In genomic region chr2:118843492-118844132, GRCh38 we compare ENCODE assay signal across 18 cellular contexts. TPM values are rescaled to one million over a fixed set of nuclear protein-coding genes. Genes with fewer than 3 reads are reported as not detected.
DNase-seq lines count a peak whose midpoint lies in the region; ATAC-seq, FAIRE-seq and TF ChIP-seq lines count a peak whose summit lies in the region.
"Had no signal": no experiment of that assay in that cellular context is flagged by ENCODE, and none has a peak within 500 bp of the region (broad histone marks: within the 10 kb centered on the region; RNA-seq: fewer than 3 reads in every experiment).

No MANE protein-coding gene starts in this region.

- no peak overlapping the region for H3K4me3 ChIP-seq in CD4-positive, alpha-beta memory T cell (ENCODE audit: low read length in 2 of 2)
- H3K4me3 ChIP-seq in HUES6 (ENCODE audit: low read depth, low read length) = peak overlapping the region; percentile 52
- H3K4me3 ChIP-seq in fibroblast of mammary gland (ENCODE audit: control insufficient read depth, low read depth, low read length) = peak overlapping the region; percentile 84
- H3K4me3 ChIP-seq in osteoblast (ENCODE audit: insufficient read depth, low read length) = no peak overlapping the region

- no peak for FAIRE-seq in RCC 7860 (lab: Jason Lieb, UNC)

- H3K36me3 ChIP-seq in CD4-positive, alpha-beta memory T cell (ENCODE audit: insufficient read depth, low read length) = no peaks in the 10 kb centered on the region
- H3K36me3 ChIP-seq in HUES6 (ENCODE audit: control insufficient read depth, insufficient read depth, low read length) (no peaks in the 10 kb centered on the region), osteoblast (ENCODE audit: insufficient read depth, low read length) (no peaks in the 10 kb centered on the region)
- H3K36me3 ChIP-seq: BE2C had no signal

- H3K4me1 ChIP-seq in CD4-positive, alpha-beta memory T cell (ENCODE audit: insufficient read depth, low read length) = peaks cover 21% of the 10 kb centered on the region
- H3K4me1 ChIP-seq in HUES6 (ENCODE audit: control insufficient read depth, insufficient read depth, low read length) (peaks cover 43% of the 10 kb centered on the region), osteoblast (ENCODE audit: insufficient read depth, low read length) (no peaks in the 10 kb centered on the region)
- H3K4me1 ChIP-seq: BE2C, parathyroid adenoma had no signal

- no peak for TF ChIP-seq CTCF in fibroblast of mammary gland (conservative IDR thresholded peaks at IDR 0.05; ENCODE audit: control insufficient read depth, insufficient read depth, low read depth, low read length)
- TF ChIP-seq CTCF in osteoblast (IDR thresholded peaks at IDR 0.05; ENCODE audit: extremely low read depth, low read depth, low read length) = no peak

- H3K9ac ChIP-seq in HUES6 (ENCODE audit: low read length) = no peak overlapping the region
- H3K9ac ChIP-seq: parathyroid adenoma had no signal

- CTCF ChIA-PET in CD4-positive, alpha-beta memory T cell (lab: Charles Lee; ENCODE audit: partially characterized antibody) = interaction anchor here (2.6 kb wide), 1 partner anchor 11 kb away, joined by 14 read pairs; no protein-coding TSS in a partner anchor

- H3K9me3 Mint-ChIP-seq in CD4-positive, alpha-beta memory T cell = peaks cover 0 to 5% (median 0%) of the 10 kb centered on the region in 8 donors
- H3K9me3 Mint-ChIP-seq: dendritic cell treated with granulocyte-macrophage colony-stimulating factor and Interleukin-4, amounts not matched to agents 40 ng/mL and 50 ng/mL, for 4 days had no signal

- H3K27ac Mint-ChIP-seq in CD4-positive, alpha-beta memory T cell = no peak overlapping the region
- H3K27ac Mint-ChIP-seq: dendritic cell treated with granulocyte-macrophage colony-stimulating factor and Interleukin-4, amounts not matched to agents 40 ng/mL and 50 ng/mL, for 4 days had no signal

- POLR2A ChIA-PET in CD4-positive, alpha-beta memory T cell (lab: Charles Lee; ENCODE audit: partially characterized antibody) = no interaction called here

- H3K27me3 ChIP-seq in CD4-positive, alpha-beta memory T cell (ENCODE audit: insufficient read depth, low read length) = peaks cover 57% of the 10 kb centered on the region
- H3K27me3 ChIP-seq in HUES6 (ENCODE audit: control insufficient read depth, insufficient read depth, low read length) (peaks cover 99% of the 10 kb centered on the region), osteoblast (ENCODE audit: insufficient read depth, low read length) (peaks cover 73% of the 10 kb centered on the region)

- H3K4me2 ChIP-seq in osteoblast (ENCODE audit: insufficient read depth, low read length) = no peak overlapping the region

- H3K4me3 Mint-ChIP-seq in CD4-positive, alpha-beta memory T cell = peak overlapping the region in 7 of 8 donors; percentile 6 to 70 (median 61)
- H3K4me3 Mint-ChIP-seq: dendritic cell treated with granulocyte-macrophage colony-stimulating factor and Interleukin-4, amounts not matched to agents 40 ng/mL and 50 ng/mL, for 4 days had no signal

- peaks cover 17 to 50% (median 30%) of the 10 kb centered on the region in 4 donors for H3K4me1 Mint-ChIP-seq in CD4-positive, alpha-beta memory T cell

- H3K27me3 Mint-ChIP-seq in CD4-positive, alpha-beta memory T cell = peaks cover 60 to 70% of the 10 kb centered on the region in 2 donors

- DNase-seq in CD4-positive, alpha-beta memory T cell = no peak
- no peak for DNase-seq in fibroblast of mammary gland (ENCODE audit: low read depth)
- peak; percentile 74 for DNase-seq in osteoblast (ENCODE audit: insufficient read length, low spot score, missing footprints)
- DNase-seq in iPS-NIHi7 (ENCODE audit: extremely low spot score) = no peak
- no peak for DNase-seq in RCC 7860 (ENCODE audit: low spot score)
- DNase-seq in A172 (ENCODE audit: low spot score) = no peak
- DNase-seq: anterior cingulate cortex, BE2C, DMS53, Kasumi-1, NCI-H1694 treated with DMSO at 0.1 percent for 48 hours had no signal

- H3K27ac ChIP-seq in CD4-positive, alpha-beta memory T cell (ENCODE audit: low read depth, low read length) = no peak overlapping the region
- no peak overlapping the region for H3K27ac ChIP-seq in HUES6 (ENCODE audit: low read depth, low read length)
- H3K27ac ChIP-seq in osteoblast (ENCODE audit: low read depth, low read length) = no peak overlapping the region
- H3K27ac ChIP-seq: HL-60, parathyroid adenoma had no signal

- no peak for ATAC-seq in HG03571 (IDR thresholded peaks at IDR 0.05; ENCODE audit: unreplicated experiment)

- intact Hi-C loops in CD4-positive, alpha-beta memory T cell (cut with micrococcal nuclease) = no loop called here

- H2AFZ ChIP-seq in osteoblast (ENCODE audit: low read length) = no peak overlapping the region
- H2AFZ ChIP-seq: parathyroid adenoma had no signal

- no peaks in the 10 kb centered on the region for H3K9me3 ChIP-seq in CD4-positive, alpha-beta memory T cell (ENCODE audit: control insufficient read depth in 1 of 2, low read length in 2 of 2)
- H3K9me3 ChIP-seq in HUES6 (ENCODE audit: control insufficient read depth, insufficient read depth, low read depth, low read length) (no peaks in the 10 kb centered on the region), osteoblast (ENCODE audit: low read depth, low read length) (no peaks in the 10 kb centered on the region)
- H3K9me3 ChIP-seq: BE2C had no signal

- no peaks in the 10 kb centered on the region for H4K20me1 ChIP-seq in osteoblast (ENCODE audit: insufficient read depth, low read length)

- no peaks in the 10 kb centered on the region for H3K36me3 Mint-ChIP-seq in CD4-positive, alpha-beta memory T cell

- H3K79me2 ChIP-seq in osteoblast (ENCODE audit: insufficient read depth, low read length) = peaks cover 4% of the 10 kb centered on the region
- H3K79me2 ChIP-seq: parathyroid adenoma had no signal

RNA-seq across cellular contexts. Expression of gene EN1, which starts 3.8 kb away (rescaled TPM):
- not detected for total RNA-seq in CD4-positive, alpha-beta memory T cell
- polyA plus RNA-seq in CD4-positive, alpha-beta memory T cell = not detected
- 0.29 and 0.72 TPM in 2 replicates for total RNA-seq in osteoblast
- 1.0 and 2.0 TPM in 2 replicates for total RNA-seq in A172 (2014; rRNA removed; shearing (Covaris generic))
- total RNA-seq: T-helper 2 cell treated with Interferon-gamma antibody and Interleukin-4, amounts not matched to agents 100 ng/mL and 5 ng/mL, for 36 hours; temporal lobe had no signal

Comparison
In these comparisons a context has a peak if more than half of its experiments do, and no peak if none do; other contexts are left out.
1. H3K4me3 ChIP-seq: peak in HUES6 (single experiment) and fibroblast of mammary gland (single experiment); none in CD4-positive, alpha-beta memory T cell (0 of 2) and osteoblast (single experiment).